17 cellular contexts compared by ENCODE assay signal in the genomic region with DNA sequence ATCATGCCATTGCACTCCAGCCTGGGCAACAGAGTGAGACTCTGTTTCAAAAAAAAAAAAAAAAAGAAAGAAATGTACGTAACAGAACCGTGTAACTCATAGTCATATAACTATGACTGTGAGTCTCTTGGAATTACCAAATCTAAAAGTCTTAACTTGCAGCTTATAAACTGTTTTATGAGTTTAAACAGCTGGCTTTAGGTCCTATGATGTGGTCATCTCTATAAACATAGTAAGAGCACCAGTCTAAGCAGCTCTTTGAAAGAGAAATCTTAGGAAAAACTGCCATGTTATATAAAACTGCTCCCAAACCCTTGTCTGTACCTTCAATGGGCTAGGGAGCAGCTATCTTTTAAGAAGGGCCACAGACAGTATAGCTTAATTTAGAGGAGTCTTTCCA.
"Had no signal": no experiment of that assay in that cellular context is flagged by ENCODE, and none has a peak within 500 bp of the region (broad histone marks: within the 10 kb centered on the region; RNA-seq: fewer than 3 reads in every experiment).

No MANE protein-coding gene starts in this region.

- H3K4me1 ChIP-seq: foreskin keratinocyte, lower lobe of right lung, parathyroid adenoma, thyroid gland had no signal

- H3K27ac ChIP-seq: foreskin keratinocyte, lower lobe of right lung, parathyroid adenoma, thyroid gland had no signal

- H3K79me2 ChIP-seq: parathyroid adenoma had no signal

- DNase-seq: activated CD4-positive, alpha-beta memory T cell treated with anti-CD3 and anti-CD28 coated beads, Interleukin-2, amount 10 ng/mL, durations not matched to agents 7 days and 5 days; activated CD4-positive, alpha-beta T cell treated with anti-CD3 and anti-CD28 coated beads for 48 hours; activated CD4-positive, CD25-positive, alpha-beta regulatory T cell; activated CD8-positive, alpha-beta memory T cell treated with anti-CD3 and anti-CD28 coated beads, Interleukin-2, amount 10 ng/mL, durations not matched to agents 7 days and 5 days; activated naive CD4-positive, alpha-beta T cell; activated naive CD8-positive, alpha-beta T cell treated with anti-CD3 and anti-CD28 coated beads for 36 hours; caudate nucleus; foreskin keratinocyte; hippocampal formation; left cardiac atrium; lower lobe of right lung; stimulated activated CD4-positive, alpha-beta T cell treated with anti-CD3 and anti-CD28 coated beads, Interleukin-12 subunit alpha, Interleukin-12 subunit beta, amount 100 ng/mL, for 4 hours; stimulated activated CD4-positive, alpha-beta T cell treated with anti-CD3 and anti-CD28 coated beads, Interleukin-2, amount 100 ng/mL, for 24 hours; stimulated activated naive CD4-positive, alpha-beta T cell treated with Interleukin-2 at 50 U/mL for 16 hours; T-helper 9 cell; thyroid gland had no signal

- H3K36me3 ChIP-seq: thyroid gland had no signal

- H3K4me3 ChIP-seq: lower lobe of right lung, thyroid gland had no signal

- H2AFZ ChIP-seq: parathyroid adenoma had no signal

- H3K27me3 ChIP-seq: foreskin keratinocyte, thyroid gland had no signal

- H3K9me3 ChIP-seq: lower lobe of right lung, thyroid gland had no signal
